In the genomic region with DNA sequence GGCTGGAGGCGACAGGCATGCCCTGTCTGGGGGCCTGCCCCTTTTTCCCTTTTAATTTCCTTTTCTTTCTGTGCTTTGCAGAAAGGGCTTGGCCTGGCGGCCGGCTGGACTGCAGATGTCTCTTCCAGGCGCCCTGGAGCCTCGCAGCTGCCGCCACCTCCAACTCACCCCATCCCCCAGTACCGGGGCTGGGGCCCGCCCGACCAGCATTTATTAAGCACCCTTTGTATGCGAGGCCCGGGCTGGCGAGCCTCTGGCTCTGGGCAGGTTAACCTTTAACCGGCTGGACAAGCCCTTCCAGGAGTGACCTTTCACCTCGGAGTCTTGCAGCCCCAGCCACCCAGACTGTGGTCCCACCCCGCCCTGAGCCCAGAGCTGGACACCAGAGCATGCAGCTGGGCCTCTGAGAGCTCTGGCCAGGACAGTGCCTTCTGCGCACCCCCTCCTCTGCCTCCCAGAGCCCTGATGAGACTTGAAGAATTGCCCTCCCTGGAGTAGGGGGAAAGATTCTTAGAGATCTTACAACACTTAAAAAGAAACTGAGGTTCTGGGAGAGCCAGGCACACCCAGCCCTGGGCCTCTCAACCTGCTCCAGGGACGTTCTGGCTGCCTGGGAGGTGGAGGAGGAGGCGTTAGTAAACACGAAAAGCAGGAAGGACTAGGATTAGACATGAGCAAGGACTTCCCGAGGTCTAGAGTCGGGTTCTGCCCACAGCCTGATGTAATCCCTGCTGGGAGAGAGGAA, we compare ENCODE assay signal across 1 cellular context.
TF ChIP-seq lines count a peak whose summit lies in the region.

No MANE protein-coding gene starts in this region.

TF ChIP-seq in HepG2, 621 proteins besides CTCF, POLR2A, EP300 and RAD21 (continued from another document and continues in another):
- TF ChIP-seq, protein P1, sequence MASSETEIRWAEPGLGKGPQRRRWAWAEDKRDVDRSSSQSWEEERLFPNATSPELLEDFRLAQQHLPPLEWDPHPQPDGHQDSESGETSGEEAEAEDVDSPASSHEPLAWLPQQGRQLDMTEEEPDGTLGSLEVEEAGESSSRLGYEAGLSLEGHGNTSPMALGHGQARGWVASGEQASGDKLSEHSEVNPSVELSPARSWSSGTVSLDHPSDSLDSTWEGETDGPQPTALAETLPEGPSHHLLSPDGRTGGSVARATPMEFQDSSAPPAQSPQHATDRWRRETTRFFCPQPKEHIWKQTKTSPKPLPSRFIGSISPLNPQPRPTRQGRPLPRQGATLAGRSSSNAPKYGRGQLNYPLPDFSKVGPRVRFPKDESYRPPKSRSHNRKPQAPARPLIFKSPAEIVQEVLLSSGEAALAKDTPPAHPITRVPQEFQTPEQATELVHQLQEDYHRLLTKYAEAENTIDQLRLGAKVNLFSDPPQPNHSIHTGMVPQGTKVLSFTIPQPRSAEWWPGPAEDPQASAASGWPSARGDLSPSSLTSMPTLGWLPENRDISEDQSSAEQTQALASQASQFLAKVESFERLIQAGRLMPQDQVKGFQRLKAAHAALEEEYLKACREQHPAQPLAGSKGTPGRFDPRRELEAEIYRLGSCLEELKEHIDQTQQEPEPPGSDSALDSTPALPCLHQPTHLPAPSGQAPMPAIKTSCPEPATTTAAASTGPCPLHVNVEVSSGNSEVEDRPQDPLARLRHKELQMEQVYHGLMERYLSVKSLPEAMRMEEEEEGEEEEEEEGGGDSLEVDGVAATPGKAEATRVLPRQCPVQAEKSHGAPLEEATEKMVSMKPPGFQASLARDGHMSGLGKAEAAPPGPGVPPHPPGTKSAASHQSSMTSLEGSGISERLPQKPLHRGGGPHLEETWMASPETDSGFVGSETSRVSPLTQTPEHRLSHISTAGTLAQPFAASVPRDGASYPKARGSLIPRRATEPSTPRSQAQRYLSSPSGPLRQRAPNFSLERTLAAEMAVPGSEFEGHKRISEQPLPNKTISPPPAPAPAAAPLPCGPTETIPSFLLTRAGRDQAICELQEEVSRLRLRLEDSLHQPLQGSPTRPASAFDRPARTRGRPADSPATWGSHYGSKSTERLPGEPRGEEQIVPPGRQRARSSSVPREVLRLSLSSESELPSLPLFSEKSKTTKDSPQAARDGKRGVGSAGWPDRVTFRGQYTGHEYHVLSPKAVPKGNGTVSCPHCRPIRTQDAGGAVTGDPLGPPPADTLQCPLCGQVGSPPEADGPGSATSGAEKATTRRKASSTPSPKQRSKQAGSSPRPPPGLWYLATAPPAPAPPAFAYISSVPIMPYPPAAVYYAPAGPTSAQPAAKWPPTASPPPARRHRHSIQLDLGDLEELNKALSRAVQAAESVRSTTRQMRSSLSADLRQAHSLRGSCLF (CRISPR knock-in tag; IDR thresholded peaks at IDR 0.05; ENCODE audit: borderline replicate concordance), result no peak
- TF ChIP-seq RXRB (CRISPR knock-in tag; IDR thresholded peaks at IDR 0.05; ENCODE audit: borderline replicate concordance), result peak; percentile 41; the same call in 1 of the 2 replicates
- no peak for TF ChIP-seq ZNF549 (CRISPR knock-in tag; IDR thresholded peaks at IDR 0.05)
- no peak for TF ChIP-seq ZC3H4 (CRISPR knock-in tag; IDR thresholded peaks at IDR 0.05; ENCODE audit: borderline replicate concordance)
- no peak for TF ChIP-seq ATF7-NPFF (CRISPR knock-in tag; IDR thresholded peaks at IDR 0.05; ENCODE audit: low read depth)
- no peak for TF ChIP-seq ZNF331 (CRISPR knock-in tag; IDR thresholded peaks at IDR 0.05)
- TF ChIP-seq NR2C2 (CRISPR knock-in tag; IDR thresholded peaks at IDR 0.05; ENCODE audit: borderline replicate concordance), result peak; percentile 92
- no peak for TF ChIP-seq ZNF577 (CRISPR knock-in tag; IDR thresholded peaks at IDR 0.05; ENCODE audit: borderline replicate concordance, low read depth)
- TF ChIP-seq ADNP (CRISPR knock-in tag; IDR thresholded peaks at IDR 0.05), result peak; percentile 97
- no peak for TF ChIP-seq NFYB (CRISPR knock-in tag; IDR thresholded peaks at IDR 0.05)
- TF ChIP-seq, protein P2, sequence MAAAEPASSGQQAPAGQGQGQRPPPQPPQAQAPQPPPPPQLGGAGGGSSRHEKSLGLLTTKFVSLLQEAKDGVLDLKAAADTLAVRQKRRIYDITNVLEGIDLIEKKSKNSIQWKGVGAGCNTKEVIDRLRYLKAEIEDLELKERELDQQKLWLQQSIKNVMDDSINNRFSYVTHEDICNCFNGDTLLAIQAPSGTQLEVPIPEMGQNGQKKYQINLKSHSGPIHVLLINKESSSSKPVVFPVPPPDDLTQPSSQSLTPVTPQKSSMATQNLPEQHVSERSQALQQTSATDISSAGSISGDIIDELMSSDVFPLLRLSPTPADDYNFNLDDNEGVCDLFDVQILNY (CRISPR knock-in tag; conservative IDR thresholded peaks at IDR 0.05), result no peak
- TF ChIP-seq ZMYM4 (CRISPR knock-in tag; IDR thresholded peaks at IDR 0.05), result no peak
- no peak for TF ChIP-seq HOXD1 (CRISPR knock-in tag; IDR thresholded peaks at IDR 0.05)
- TF ChIP-seq, protein P3, sequence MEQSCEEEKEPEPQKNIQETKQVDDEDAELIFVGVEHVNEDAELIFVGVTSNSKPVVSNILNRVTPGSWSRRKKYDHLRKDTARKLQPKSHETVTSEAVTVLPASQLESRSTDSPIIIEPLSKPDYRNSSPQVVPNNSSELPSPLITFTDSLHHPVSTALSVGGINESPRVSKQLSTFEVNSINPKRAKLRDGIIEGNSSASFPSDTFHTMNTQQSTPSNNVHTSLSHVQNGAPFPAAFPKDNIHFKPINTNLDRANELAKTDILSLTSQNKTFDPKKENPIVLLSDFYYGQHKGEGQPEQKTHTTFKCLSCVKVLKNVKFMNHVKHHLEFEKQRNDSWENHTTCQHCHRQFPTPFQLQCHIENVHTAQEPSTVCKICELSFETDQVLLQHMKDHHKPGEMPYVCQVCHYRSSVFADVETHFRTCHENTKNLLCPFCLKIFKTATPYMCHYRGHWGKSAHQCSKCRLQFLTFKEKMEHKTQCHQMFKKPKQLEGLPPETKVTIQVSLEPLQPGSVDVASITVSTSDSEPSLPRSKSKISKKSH (CRISPR knock-in tag; IDR thresholded peaks at IDR 0.05; ENCODE audit: borderline replicate concordance), result no peak; the same call in 1 of the 2 replicates
- TF ChIP-seq ZBTB7A (CRISPR knock-in tag; IDR thresholded peaks at IDR 0.05), result no peak
- no peak for TF ChIP-seq PTBP1 (IDR thresholded peaks at IDR 0.05; ENCODE audit: low read depth, low read length, poor library complexity, severe bottlenecking)
- no peak for TF ChIP-seq JUNB (CRISPR knock-in tag; IDR thresholded peaks at IDR 0.05; ENCODE audit: borderline replicate concordance)
- no peak for TF ChIP-seq ZNF180 (CRISPR knock-in tag; IDR thresholded peaks at IDR 0.05; ENCODE audit: borderline replicate concordance, low read depth)
- TF ChIP-seq ZFY (CRISPR knock-in tag; IDR thresholded peaks at IDR 0.05), result peak; percentile 56
- TF ChIP-seq, protein P4, sequence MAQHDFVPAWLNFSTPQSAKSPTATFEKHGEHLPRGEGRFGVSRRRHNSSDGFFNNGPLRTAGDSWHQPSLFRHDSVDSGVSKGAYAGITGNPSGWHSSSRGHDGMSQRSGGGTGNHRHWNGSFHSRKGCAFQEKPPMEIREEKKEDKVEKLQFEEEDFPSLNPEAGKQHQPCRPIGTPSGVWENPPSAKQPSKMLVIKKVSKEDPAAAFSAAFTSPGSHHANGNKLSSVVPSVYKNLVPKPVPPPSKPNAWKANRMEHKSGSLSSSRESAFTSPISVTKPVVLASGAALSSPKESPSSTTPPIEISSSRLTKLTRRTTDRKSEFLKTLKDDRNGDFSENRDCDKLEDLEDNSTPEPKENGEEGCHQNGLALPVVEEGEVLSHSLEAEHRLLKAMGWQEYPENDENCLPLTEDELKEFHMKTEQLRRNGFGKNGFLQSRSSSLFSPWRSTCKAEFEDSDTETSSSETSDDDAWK (CRISPR knock-in tag; IDR thresholded peaks at IDR 0.05), result no peak
- no peak for TF ChIP-seq ZNF33B (CRISPR knock-in tag; IDR thresholded peaks at IDR 0.05)
- peak; percentile 77 for TF ChIP-seq POLR2G (IDR thresholded peaks at IDR 0.05; ENCODE audit: low read depth, low read length)
- TF ChIP-seq, protein P5, sequence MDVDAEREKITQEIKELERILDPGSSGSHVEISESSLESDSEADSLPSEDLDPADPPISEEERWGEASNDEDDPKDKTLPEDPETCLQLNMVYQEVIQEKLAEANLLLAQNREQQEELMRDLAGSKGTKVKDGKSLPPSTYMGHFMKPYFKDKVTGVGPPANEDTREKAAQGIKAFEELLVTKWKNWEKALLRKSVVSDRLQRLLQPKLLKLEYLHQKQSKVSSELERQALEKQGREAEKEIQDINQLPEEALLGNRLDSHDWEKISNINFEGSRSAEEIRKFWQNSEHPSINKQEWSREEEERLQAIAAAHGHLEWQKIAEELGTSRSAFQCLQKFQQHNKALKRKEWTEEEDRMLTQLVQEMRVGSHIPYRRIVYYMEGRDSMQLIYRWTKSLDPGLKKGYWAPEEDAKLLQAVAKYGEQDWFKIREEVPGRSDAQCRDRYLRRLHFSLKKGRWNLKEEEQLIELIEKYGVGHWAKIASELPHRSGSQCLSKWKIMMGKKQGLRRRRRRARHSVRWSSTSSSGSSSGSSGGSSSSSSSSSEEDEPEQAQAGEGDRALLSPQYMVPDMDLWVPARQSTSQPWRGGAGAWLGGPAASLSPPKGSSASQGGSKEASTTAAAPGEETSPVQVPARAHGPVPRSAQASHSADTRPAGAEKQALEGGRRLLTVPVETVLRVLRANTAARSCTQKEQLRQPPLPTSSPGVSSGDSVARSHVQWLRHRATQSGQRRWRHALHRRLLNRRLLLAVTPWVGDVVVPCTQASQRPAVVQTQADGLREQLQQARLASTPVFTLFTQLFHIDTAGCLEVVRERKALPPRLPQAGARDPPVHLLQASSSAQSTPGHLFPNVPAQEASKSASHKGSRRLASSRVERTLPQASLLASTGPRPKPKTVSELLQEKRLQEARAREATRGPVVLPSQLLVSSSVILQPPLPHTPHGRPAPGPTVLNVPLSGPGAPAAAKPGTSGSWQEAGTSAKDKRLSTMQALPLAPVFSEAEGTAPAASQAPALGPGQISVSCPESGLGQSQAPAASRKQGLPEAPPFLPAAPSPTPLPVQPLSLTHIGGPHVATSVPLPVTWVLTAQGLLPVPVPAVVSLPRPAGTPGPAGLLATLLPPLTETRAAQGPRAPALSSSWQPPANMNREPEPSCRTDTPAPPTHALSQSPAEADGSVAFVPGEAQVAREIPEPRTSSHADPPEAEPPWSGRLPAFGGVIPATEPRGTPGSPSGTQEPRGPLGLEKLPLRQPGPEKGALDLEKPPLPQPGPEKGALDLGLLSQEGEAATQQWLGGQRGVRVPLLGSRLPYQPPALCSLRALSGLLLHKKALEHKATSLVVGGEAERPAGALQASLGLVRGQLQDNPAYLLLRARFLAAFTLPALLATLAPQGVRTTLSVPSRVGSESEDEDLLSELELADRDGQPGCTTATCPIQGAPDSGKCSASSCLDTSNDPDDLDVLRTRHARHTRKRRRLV (CRISPR knock-in tag; IDR thresholded peaks at IDR 0.05), result no peak
- TF ChIP-seq HNRNPH1 (optimal IDR thresholded peaks at IDR 0.05; ENCODE audit: low read depth, low read length), result no peak
- TF ChIP-seq ZBTB21 (CRISPR knock-in tag; IDR thresholded peaks at IDR 0.05), result no peak
- TF ChIP-seq, protein P6, sequence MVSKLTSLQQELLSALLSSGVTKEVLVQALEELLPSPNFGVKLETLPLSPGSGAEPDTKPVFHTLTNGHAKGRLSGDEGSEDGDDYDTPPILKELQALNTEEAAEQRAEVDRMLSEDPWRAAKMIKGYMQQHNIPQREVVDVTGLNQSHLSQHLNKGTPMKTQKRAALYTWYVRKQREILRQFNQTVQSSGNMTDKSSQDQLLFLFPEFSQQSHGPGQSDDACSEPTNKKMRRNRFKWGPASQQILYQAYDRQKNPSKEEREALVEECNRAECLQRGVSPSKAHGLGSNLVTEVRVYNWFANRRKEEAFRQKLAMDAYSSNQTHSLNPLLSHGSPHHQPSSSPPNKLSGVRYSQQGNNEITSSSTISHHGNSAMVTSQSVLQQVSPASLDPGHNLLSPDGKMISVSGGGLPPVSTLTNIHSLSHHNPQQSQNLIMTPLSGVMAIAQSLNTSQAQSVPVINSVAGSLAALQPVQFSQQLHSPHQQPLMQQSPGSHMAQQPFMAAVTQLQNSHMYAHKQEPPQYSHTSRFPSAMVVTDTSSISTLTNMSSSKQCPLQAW (CRISPR knock-in tag; IDR thresholded peaks at IDR 0.05), result peak; percentile 11
- TF ChIP-seq MED1 (CRISPR knock-in tag; IDR thresholded peaks at IDR 0.05), result peak; percentile 49; the same call in 1 of the 2 replicates
- no peak for TF ChIP-seq SUZ12 (IDR thresholded peaks at IDR 0.05; ENCODE audit: low read depth, low read length)
- TF ChIP-seq ZNF446 (CRISPR knock-in tag; IDR thresholded peaks at IDR 0.05), result no peak
- TF ChIP-seq PCBP2 (optimal IDR thresholded peaks at IDR 0.05; ENCODE audit: low read depth, low read length, poor library complexity, severe bottlenecking), result no peak
- 0 out of 2 replicates have a peak, but pooled peaks have one; percentile 12 for TF ChIP-seq CREM (IDR thresholded peaks at IDR 0.05)
- TF ChIP-seq CREM (CRISPR knock-in tag; IDR thresholded peaks at IDR 0.05), result no peak
- TF ChIP-seq ZMAT3 (CRISPR knock-in tag; conservative IDR thresholded peaks at IDR 0.05), result no peak
- no peak for TF ChIP-seq ZFP62 (CRISPR knock-in tag; IDR thresholded peaks at IDR 0.05)
- TF ChIP-seq ZNF350 (CRISPR knock-in tag; IDR thresholded peaks at IDR 0.05; ENCODE audit: borderline replicate concordance, low read depth), result peak; percentile 46; the same call in 1 of the 2 replicates
- TF ChIP-seq, protein P7, sequence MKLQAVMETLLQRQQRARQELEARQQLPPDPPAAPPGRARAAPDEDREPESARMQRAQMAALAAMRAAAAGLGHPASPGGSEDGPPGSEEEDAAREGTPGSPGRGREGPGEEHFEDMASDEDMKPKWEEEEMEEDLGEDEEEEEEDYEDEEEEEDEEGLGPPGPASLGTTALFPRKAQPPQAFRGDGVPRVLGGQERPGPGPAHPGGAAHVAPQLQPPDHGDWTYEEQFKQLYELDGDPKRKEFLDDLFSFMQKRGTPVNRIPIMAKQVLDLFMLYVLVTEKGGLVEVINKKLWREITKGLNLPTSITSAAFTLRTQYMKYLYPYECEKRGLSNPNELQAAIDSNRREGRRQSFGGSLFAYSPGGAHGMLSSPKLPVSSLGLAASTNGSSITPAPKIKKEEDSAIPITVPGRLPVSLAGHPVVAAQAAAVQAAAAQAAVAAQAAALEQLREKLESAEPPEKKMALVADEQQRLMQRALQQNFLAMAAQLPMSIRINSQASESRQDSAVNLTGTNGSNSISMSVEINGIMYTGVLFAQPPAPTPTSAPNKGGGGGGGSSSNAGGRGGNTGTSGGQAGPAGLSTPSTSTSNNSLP (IDR thresholded peaks at IDR 0.05; ENCODE audit: low read depth, low read length), result no peak
- no peak for TF ChIP-seq ZNF589 (CRISPR knock-in tag; conservative IDR thresholded peaks at IDR 0.05)
- TF ChIP-seq, protein P8, sequence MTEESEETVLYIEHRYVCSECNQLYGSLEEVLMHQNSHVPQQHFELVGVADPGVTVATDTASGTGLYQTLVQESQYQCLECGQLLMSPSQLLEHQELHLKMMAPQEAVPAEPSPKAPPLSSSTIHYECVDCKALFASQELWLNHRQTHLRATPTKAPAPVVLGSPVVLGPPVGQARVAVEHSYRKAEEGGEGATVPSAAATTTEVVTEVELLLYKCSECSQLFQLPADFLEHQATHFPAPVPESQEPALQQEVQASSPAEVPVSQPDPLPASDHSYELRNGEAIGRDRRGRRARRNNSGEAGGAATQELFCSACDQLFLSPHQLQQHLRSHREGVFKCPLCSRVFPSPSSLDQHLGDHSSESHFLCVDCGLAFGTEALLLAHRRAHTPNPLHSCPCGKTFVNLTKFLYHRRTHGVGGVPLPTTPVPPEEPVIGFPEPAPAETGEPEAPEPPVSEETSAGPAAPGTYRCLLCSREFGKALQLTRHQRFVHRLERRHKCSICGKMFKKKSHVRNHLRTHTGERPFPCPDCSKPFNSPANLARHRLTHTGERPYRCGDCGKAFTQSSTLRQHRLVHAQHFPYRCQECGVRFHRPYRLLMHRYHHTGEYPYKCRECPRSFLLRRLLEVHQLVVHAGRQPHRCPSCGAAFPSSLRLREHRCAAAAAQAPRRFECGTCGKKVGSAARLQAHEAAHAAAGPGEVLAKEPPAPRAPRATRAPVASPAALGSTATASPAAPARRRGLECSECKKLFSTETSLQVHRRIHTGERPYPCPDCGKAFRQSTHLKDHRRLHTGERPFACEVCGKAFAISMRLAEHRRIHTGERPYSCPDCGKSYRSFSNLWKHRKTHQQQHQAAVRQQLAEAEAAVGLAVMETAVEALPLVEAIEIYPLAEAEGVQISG (CRISPR knock-in tag; IDR thresholded peaks at IDR 0.05), result peak; percentile 42; the same call in 1 of the 2 replicates
